In the genomic region with DNA sequence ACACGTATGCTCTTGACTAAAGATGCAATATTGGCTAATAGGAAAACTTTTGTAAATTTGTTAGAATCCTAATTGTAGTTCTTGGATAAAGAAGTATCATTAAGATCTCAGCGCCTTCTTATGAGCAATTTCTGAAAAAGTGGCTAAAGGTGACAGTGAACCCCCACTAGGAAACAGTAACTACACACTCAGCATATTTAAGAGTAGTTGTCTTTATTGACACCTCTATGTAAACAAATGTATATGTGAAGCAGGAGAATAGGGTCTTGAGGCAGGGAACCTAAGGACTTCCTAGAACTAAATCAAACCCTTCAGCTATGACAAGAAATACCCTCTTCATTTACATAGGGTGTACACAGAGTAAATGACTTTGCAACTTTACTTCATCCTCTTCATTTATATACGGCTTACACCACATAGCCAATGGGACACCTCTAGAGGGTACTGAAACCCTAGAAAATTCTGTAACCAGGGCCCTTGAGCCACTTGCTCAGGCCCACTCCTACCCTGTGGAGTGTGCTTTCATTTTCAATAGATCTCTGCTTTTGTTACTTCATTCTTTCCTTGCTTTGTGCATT, we compare ENCODE assay signal across 17 cellular contexts. TPM values are rescaled to one million over a fixed set of nuclear protein-coding genes. Genes with fewer than 3 reads are reported as not detected.
DNase-seq lines count a peak whose midpoint lies in the region; ATAC-seq, FAIRE-seq and TF ChIP-seq lines count a peak whose summit lies in the region.
"Had no signal": no experiment of that assay in that cellular context is flagged by ENCODE, and none has a peak within 500 bp of the region (broad histone marks: within the 10 kb centered on the region; RNA-seq: fewer than 3 reads in every experiment).

No MANE protein-coding gene starts in this region.

- intact Hi-C loops in esophagus muscularis mucosa (cut with DNase I) = no loop called here

- H3K9me3 Mint-ChIP-seq in activated T-cell treated with anti-CD3 and anti-CD28 coated beads, Interleukin-2, amount 50 U/mL, for 72 hours = no peaks in the 10 kb centered on the region
- no peaks in the 10 kb centered on the region for H3K9me3 Mint-ChIP-seq in activated T-cell treated with anti-CD3 and anti-CD28 coated beads, Interleukin-2, amount 50 U/mL, for 24 hours
- H3K9me3 Mint-ChIP-seq: activated naive CD8-positive, alpha-beta T cell treated with anti-CD3 and anti-CD28 coated beads, Interleukin-2, amount 50 U/mL, for 24 hours had no signal

- H3K4me3 ChIP-seq in esophagus muscularis mucosa (no peak overlapping the region), brain microvascular endothelial cell (ENCODE audit: low read depth, low read length) (no peak overlapping the region)
- H3K4me3 ChIP-seq: suprapubic skin had no signal

- DNase-seq in activated T-cell treated with anti-CD3 and anti-CD28 coated beads, Interleukin-2, amount 50 U/mL, for 72 hours = no peak
- DNase-seq in activated T-cell treated with anti-CD3 and anti-CD28 coated beads, Interleukin-2, amount 50 U/mL, for 24 hours = no peak
- no peak for DNase-seq in H54 (ENCODE audit: insufficient read length, low spot score)
- DNase-seq in esophagus muscularis mucosa (ENCODE audit: extremely low spot score) = no peak
- DNase-seq in cerebellar cortex (ENCODE audit: low spot score) = no peak
- DNase-seq in brain microvascular endothelial cell = no peak
- no peak for DNase-seq in DMS 273 treated with DMSO at 0.1 percent for 48 hours (lab: John Stamatoyannopoulos, UW)
- DNase-seq: activated naive CD8-positive, alpha-beta T cell treated with anti-CD3 and anti-CD28 coated beads, Interleukin-2, amount 50 U/mL, for 24 hours; foreskin keratinocyte; KBM-7; kidney; NCI-H2171 treated with DMSO at 0.1 percent for 48 hours; RPMI8226 had no signal

- 78% methylated on average over 3 of the region's 3 CpGs for WGBS in esophagus muscularis mucosa

- H3K4me1 Mint-ChIP-seq in activated T-cell treated with anti-CD3 and anti-CD28 coated beads, Interleukin-2, amount 50 U/mL, for 72 hours (ENCODE audit: low read depth) = peaks cover 22% of the 10 kb centered on the region
- peaks cover 29% of the 10 kb centered on the region for H3K4me1 Mint-ChIP-seq in activated T-cell treated with anti-CD3 and anti-CD28 coated beads, Interleukin-2, amount 50 U/mL, for 24 hours (ENCODE audit: low read depth)

- no peaks in the 10 kb centered on the region for H3K27me3 ChIP-seq in esophagus muscularis mucosa
- H3K27me3 ChIP-seq in brain microvascular endothelial cell (replicated peaks) = no peaks in the 10 kb centered on the region
- H3K27me3 ChIP-seq: foreskin keratinocyte, suprapubic skin had no signal

- no peaks in the 10 kb centered on the region for H3K27me3 Mint-ChIP-seq in activated T-cell treated with anti-CD3 and anti-CD28 coated beads, Interleukin-2, amount 50 U/mL, for 72 hours (ENCODE audit: low read depth)
- H3K27me3 Mint-ChIP-seq in activated T-cell treated with anti-CD3 and anti-CD28 coated beads, Interleukin-2, amount 50 U/mL, for 24 hours = no peaks in the 10 kb centered on the region
- H3K27me3 Mint-ChIP-seq: activated naive CD8-positive, alpha-beta T cell treated with anti-CD3 and anti-CD28 coated beads, Interleukin-2, amount 50 U/mL, for 24 hours had no signal

- H3K27ac ChIP-seq in esophagus muscularis mucosa (replicated peaks in 1 of 4) (no peak overlapping the region), brain microvascular endothelial cell (no peak overlapping the region)
- H3K27ac ChIP-seq: foreskin keratinocyte, suprapubic skin had no signal

- peak; percentile 60 for FAIRE-seq in H54 (lab: Jason Lieb, UNC)
- FAIRE-seq: A204.1, kidney had no signal

- TF ChIP-seq EP300 in esophagus muscularis mucosa (IDR thresholded peaks at IDR 0.05) = no peak

- TF ChIP-seq POLR2A in H54 (IDR thresholded peaks at IDR 0.05; ENCODE audit: low read depth, low read length) = no peak
- TF ChIP-seq POLR2A in esophagus muscularis mucosa (IDR thresholded peaks at IDR 0.05; ENCODE audit: low read depth) = no peak

- H3K36me3 ChIP-seq in esophagus muscularis mucosa (peaks cover 0 to 39% (median 21%) of the 10 kb centered on the region in 4 donors), brain microvascular endothelial cell (replicated peaks) (peaks cover 11% of the 10 kb centered on the region)

- H3K4me1 ChIP-seq in esophagus muscularis mucosa = peaks cover 11 to 23% (median 19%) of the 10 kb centered on the region in 4 donors
- H3K4me1 ChIP-seq: foreskin keratinocyte had no signal

- peaks cover 2 to 6% of the 10 kb centered on the region in 2 donors for H3K36me3 Mint-ChIP-seq in activated T-cell treated with anti-CD3 and anti-CD28 coated beads, Interleukin-2, amount 50 U/mL, for 72 hours (ENCODE audit: insufficient read depth in 2 of 2)
- H3K36me3 Mint-ChIP-seq in activated T-cell treated with anti-CD3 and anti-CD28 coated beads, Interleukin-2, amount 50 U/mL, for 24 hours (ENCODE audit: low read depth) = peaks cover 43% of the 10 kb centered on the region

- peak overlapping the region in 1 of 2 donors; percentile 15 for H3K4me3 Mint-ChIP-seq in activated T-cell treated with anti-CD3 and anti-CD28 coated beads, Interleukin-2, amount 50 U/mL, for 72 hours
- no peak overlapping the region for H3K4me3 Mint-ChIP-seq in activated T-cell treated with anti-CD3 and anti-CD28 coated beads, Interleukin-2, amount 50 U/mL, for 24 hours
- H3K4me3 Mint-ChIP-seq: activated naive CD8-positive, alpha-beta T cell treated with anti-CD3 and anti-CD28 coated beads, Interleukin-2, amount 50 U/mL, for 24 hours had no signal

- TF ChIP-seq CTCF in esophagus muscularis mucosa (IDR thresholded peaks at IDR 0.05) (no peak), brain microvascular endothelial cell (IDR thresholded peaks at IDR 0.05; ENCODE audit: low read depth, low read length, missing control alignments) (no peak)

- H3K9me3 ChIP-seq in esophagus muscularis mucosa = no peaks in the 10 kb centered on the region
- H3K9me3 ChIP-seq: suprapubic skin had no signal

- no peak for ATAC-seq in activated T-cell treated with anti-CD3 and anti-CD28 coated beads, Interleukin-2, amount 50 U/mL, for 72 hours (replicated peaks in 1 of 2)
- peak; percentile 21 for ATAC-seq in HG03469 (IDR thresholded peaks at IDR 0.05; ENCODE audit: unreplicated experiment)
- ATAC-seq: activated naive CD8-positive, alpha-beta T cell treated with anti-CD3 and anti-CD28 coated beads, Interleukin-2, amount 50 U/mL, for 24 hours; foreskin keratinocyte had no signal

- peak overlapping the region; percentile 46 for H3K27ac Mint-ChIP-seq in activated T-cell treated with anti-CD3 and anti-CD28 coated beads, Interleukin-2, amount 50 U/mL, for 72 hours
- H3K27ac Mint-ChIP-seq in activated T-cell treated with anti-CD3 and anti-CD28 coated beads, Interleukin-2, amount 50 U/mL, for 24 hours = no peak overlapping the region
- H3K27ac Mint-ChIP-seq: activated naive CD8-positive, alpha-beta T cell treated with anti-CD3 and anti-CD28 coated beads, Interleukin-2, amount 50 U/mL, for 24 hours had no signal

- in situ Hi-C loops in brain microvascular endothelial cell (cut with HindIII; ENCODE audit: low pct_ligation_motif_present, low sequenced_read_pairs) = no loop called here

RNA-seq across cellular contexts. Expression of a gene that starts 2.8 kb away (rescaled TPM):
- total RNA-seq in activated T-cell treated with anti-CD3 and anti-CD28 coated beads, Interleukin-2, amount 50 U/mL, for 72 hours = 1 to 10 TPM; 9.2 to 9.9 TPM
- 10 to 100 TPM; 19.0 to 33.3 (median 29.7) TPM for total RNA-seq in esophagus muscularis mucosa

RNA-seq across cellular contexts. Expression of a gene that starts 13.7 kb away (rescaled TPM):
- total RNA-seq in activated T-cell treated with anti-CD3 and anti-CD28 coated beads, Interleukin-2, amount 50 U/mL, for 72 hours = 1 to 10 TPM in 1 of 2 donors, under 1 TPM in 1; 0.49 to 2.3 TPM
- total RNA-seq in esophagus muscularis mucosa = 1 to 10 TPM in 3 of 4 donors, under 1 TPM in 1; 0.42 to 5.1 (median 2.9) TPM

RNA-seq across cellular contexts. Expression of a gene that starts 56.0 kb away (rescaled TPM):
- total RNA-seq in activated T-cell treated with anti-CD3 and anti-CD28 coated beads, Interleukin-2, amount 50 U/mL, for 72 hours = not detected
- total RNA-seq in esophagus muscularis mucosa = not detected
- total RNA-seq: dermis microvascular lymphatic vessel endothelial cell, foreskin keratinocyte, kidney, suprapubic skin had no signal
